Comparison of ENCODE assay signal across 17 cellular contexts in the genomic region with DNA sequence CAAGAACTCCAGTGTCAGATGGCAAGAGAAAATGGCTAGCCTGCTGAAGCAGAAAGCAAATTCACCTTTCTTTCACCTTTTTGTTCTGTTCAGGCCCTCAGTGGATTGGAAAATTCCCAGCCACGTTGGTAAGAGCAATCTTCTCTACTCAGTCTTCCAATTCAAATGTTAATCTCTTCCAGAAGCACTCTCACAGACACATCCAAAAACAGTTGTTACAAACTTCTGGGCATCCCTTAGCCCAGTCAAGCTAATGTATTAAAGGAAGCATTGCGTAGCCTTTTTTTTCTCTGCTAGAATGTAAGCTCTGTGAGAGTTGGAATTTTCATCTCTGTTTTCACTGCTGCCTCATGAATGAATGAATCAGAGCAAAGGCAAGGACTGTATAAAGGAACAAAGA.
DNase-seq lines count a peak whose midpoint lies in the region; ATAC-seq and TF ChIP-seq lines count a peak whose summit lies in the region.
"Had no signal": no experiment of that assay in that cellular context is flagged by ENCODE, and none has a peak within 500 bp of the region (broad histone marks: within the 10 kb centered on the region; RNA-seq: fewer than 3 reads in every experiment).

No MANE protein-coding gene starts in this region.

- H3K4me2 ChIP-seq in GM23338 (no peak overlapping the region), neuronal stem cell (ENCODE audit: insufficient read depth, low read length, poor library complexity, severe bottlenecking) (no peak overlapping the region)
- H3K4me2 ChIP-seq: BLaER1 treated with 17β-estradiol and CSF1 and Interleukin-3, amounts not matched to agents 10 nM and 100 nM had no signal

- no peak overlapping the region for H2AK5ac ChIP-seq in neuronal stem cell (ENCODE audit: low read depth, low read length)

- H3K23ac ChIP-seq in neuronal stem cell (ENCODE audit: low read depth, low read length, poor library complexity) = no peak overlapping the region

- H3K4me1 Mint-ChIP-seq in GM23338 = peaks cover 7% of the 10 kb centered on the region
- H3K4me1 Mint-ChIP-seq in endothelial cell (ENCODE audit: unreplicated experiment) = no peaks in the 10 kb centered on the region
- H3K4me1 Mint-ChIP-seq: B cell had no signal

- WGBS in neuronal stem cell (ENCODE audit: extremely low coverage in 2 of 2, insufficient read length in 2 of 2, insufficient replicate concordance in 1 of 2), 2 donors = no CpG with 5 or more reads among the region's 2 CpGs

- H3K9ac ChIP-seq in NT2/D1 (ENCODE audit: insufficient read length, low read depth) (no peak overlapping the region), neuronal stem cell (ENCODE audit: low read depth, low read length, poor library complexity) (no peak overlapping the region)
- H3K9ac ChIP-seq: BLaER1 treated with 17β-estradiol and CSF1 and Interleukin-3, amounts not matched to agents 10 nM and 100 nM had no signal

- no peak overlapping the region for H3K4me3 Mint-ChIP-seq in GM23338
- no peak overlapping the region for H3K4me3 Mint-ChIP-seq in endothelial cell (ENCODE audit: unreplicated experiment)
- H3K4me3 Mint-ChIP-seq: B cell; CD8-positive, alpha-beta T cell; HFFc6 had no signal

- TF ChIP-seq CTCF in GM23338 (conservative IDR thresholded peaks at IDR 0.05; ENCODE audit: low read depth in 2 of 2) (no peak), endothelial cell (IDR thresholded peaks at IDR 0.05; ENCODE audit: unreplicated experiment) (no peak)

- no peaks in the 10 kb centered on the region for H3K79me2 ChIP-seq in GM23338 (replicated peaks; ENCODE audit: insufficient read depth)

- peaks cover 3% of the 10 kb centered on the region; the same call in 1 of the 3 replicates for H3K36me3 Mint-ChIP-seq in GM23338 (ENCODE audit: low read depth)
- no peaks in the 10 kb centered on the region for H3K36me3 Mint-ChIP-seq in endothelial cell (ENCODE audit: low read depth, unreplicated experiment)
- H3K36me3 Mint-ChIP-seq: CD8-positive, alpha-beta T cell had no signal

- ATAC-seq in GM23338 (peak; percentile 51), GM21825 (IDR thresholded peaks at IDR 0.05; ENCODE audit: unreplicated experiment) (no peak), GM21619 (IDR thresholded peaks at IDR 0.05; ENCODE audit: unreplicated experiment) (no peak)
- ATAC-seq: CD8-positive, alpha-beta T cell; HCT116 had no signal

- no peaks in the 10 kb centered on the region for H3K27me3 ChIP-seq in GM23338 (ENCODE audit: insufficient read depth)
- no peaks in the 10 kb centered on the region for H3K27me3 ChIP-seq in NT2/D1 (ENCODE audit: insufficient read depth, insufficient read length)
- no peaks in the 10 kb centered on the region for H3K27me3 ChIP-seq in neuronal stem cell (ENCODE audit: control insufficient read depth in 3 of 3, insufficient read depth in 3 of 3, low read depth in 1 of 3, low read length in 3 of 3)
- H3K27me3 ChIP-seq: BLaER1 treated with 17β-estradiol and CSF1 and Interleukin-3, amounts not matched to agents 10 nM and 100 nM had no signal

- no peaks in the 10 kb centered on the region; the same call in 1 of the 2 replicates for H3K9me2 ChIP-seq in GM23338 (ENCODE audit: insufficient read depth)

- H3K4ac ChIP-seq in neuronal stem cell (ENCODE audit: low read length) = no peak overlapping the region

- H3K9me3 Mint-ChIP-seq in GM23338 = no peaks in the 10 kb centered on the region
- no peaks in the 10 kb centered on the region for H3K9me3 Mint-ChIP-seq in endothelial cell (ENCODE audit: unreplicated experiment)

- H3K4me1 ChIP-seq in GM23338 (ENCODE audit: insufficient read depth) = no peaks in the 10 kb centered on the region
- H3K4me1 ChIP-seq in NT2/D1 (ENCODE audit: insufficient read depth, insufficient read length) = no peaks in the 10 kb centered on the region
- H3K4me1 ChIP-seq in neuronal stem cell (ENCODE audit: control insufficient read depth in 2 of 2, insufficient read depth in 1 of 2, low read depth in 1 of 2, low read length in 2 of 2) = no peaks in the 10 kb centered on the region

- H2BK15ac ChIP-seq in neuronal stem cell (ENCODE audit: low read length) = no peak overlapping the region

- no peaks in the 10 kb centered on the region for H3K79me1 ChIP-seq in neuronal stem cell (ENCODE audit: low read depth, low read length)

- H2BK12ac ChIP-seq in neuronal stem cell (ENCODE audit: low read length) = no peak overlapping the region

- H2BK120ac ChIP-seq in neuronal stem cell (ENCODE audit: low read depth, low read length) = no peak overlapping the region

- no peak overlapping the region for H3K14ac ChIP-seq in neuronal stem cell (ENCODE audit: low read length)

- H3K27ac ChIP-seq in GM23338 (ENCODE audit: low read depth) (peak overlapping the region; percentile 60; the same call in 1 of the 2 replicates), neuronal stem cell (replicated peaks; ENCODE audit: low read length) (no peak overlapping the region)
- H3K27ac ChIP-seq: BLaER1 treated with 17β-estradiol and CSF1 and Interleukin-3, amounts not matched to agents 10 nM and 100 nM had no signal

- H3F3A ChIP-seq in GM23338 (replicated peaks; ENCODE audit: low read depth) = no peaks in the 10 kb centered on the region

- H4K8ac ChIP-seq in neuronal stem cell (ENCODE audit: low read depth, low read length) = no peak overlapping the region

- no peaks in the 10 kb centered on the region for H4K20me1 ChIP-seq in GM23338 (replicated peaks; ENCODE audit: insufficient read depth)
- H4K20me1 ChIP-seq: BLaER1 treated with 17β-estradiol and CSF1 and Interleukin-3, amounts not matched to agents 10 nM and 100 nM had no signal

- H3K18ac ChIP-seq in neuronal stem cell (ENCODE audit: low read length) = no peak overlapping the region

- H3K27ac Mint-ChIP-seq in GM23338 = peak overlapping the region; percentile 5
- no peak overlapping the region for H3K27ac Mint-ChIP-seq in endothelial cell (ENCODE audit: unreplicated experiment)
- H3K27ac Mint-ChIP-seq: B cell; CD8-positive, alpha-beta T cell; HFFc6 had no signal

- H4K91ac ChIP-seq in neuronal stem cell (ENCODE audit: low read depth, low read length, poor library complexity) = no peak overlapping the region

- H2AFZ ChIP-seq in GM23338 (0 out of 2 replicates have a peak overlapping the region, but pooled peaks have one; percentile 1), neuronal stem cell (ENCODE audit: low read length) (peak overlapping the region; percentile 69)

- H3K4me3 ChIP-seq in GM23338 (no peak overlapping the region), NT2/D1 (ENCODE audit: insufficient read length, low read depth) (no peak overlapping the region), neuronal stem cell (ENCODE audit: low read length in 2 of 2) (no peak overlapping the region)
- H3K4me3 ChIP-seq: BLaER1 treated with 17β-estradiol and CSF1 and Interleukin-3, amounts not matched to agents 10 nM and 100 nM had no signal

- no peaks in the 10 kb centered on the region for H3K9me3 ChIP-seq in NT2/D1 (ENCODE audit: insufficient read depth, low read length)
- no peaks in the 10 kb centered on the region for H3K9me3 ChIP-seq in neuronal stem cell (replicated peaks in 1 of 2; ENCODE audit: control insufficient read depth in 2 of 2, insufficient read depth in 1 of 2, low read depth in 1 of 2, low read length in 2 of 2)
- H3K9me3 ChIP-seq: BLaER1 treated with 17β-estradiol and CSF1 and Interleukin-3, amounts not matched to agents 10 nM and 100 nM had no signal

- no peaks in the 10 kb centered on the region for H3K27me3 Mint-ChIP-seq in GM23338 (ENCODE audit: insufficient read depth, low read depth, poor library complexity)
- peaks cover 4% of the 10 kb centered on the region for H3K27me3 Mint-ChIP-seq in endothelial cell (ENCODE audit: unreplicated experiment)
- H3K27me3 Mint-ChIP-seq: B cell had no signal

- no peak overlapping the region for H2BK5ac ChIP-seq in neuronal stem cell (ENCODE audit: low read length)

- DNase-seq in GM23338 (ENCODE audit: low spot score) = peak; percentile 48
- peak; percentile 52 for DNase-seq in NT2/D1 (ENCODE audit: low read depth, low spot score)
- peak; percentile 38 for DNase-seq in iPS DF 19.7 (ENCODE audit: low read depth, low spot score)
- DNase-seq in neuronal stem cell (ENCODE audit: low spot score) = no peak
- DNase-seq in endothelial cell (ENCODE audit: low spot score) = no peak
- DNase-seq: CD8-positive, alpha-beta T cell; DMS 273 treated with DMSO at 0.1 percent for 48 hours; DMS53; DND-41; EL; HFFc6; KG1 had no signal

- H3K36me3 ChIP-seq in GM23338 (ENCODE audit: insufficient read depth) = no peaks in the 10 kb centered on the region
- no peaks in the 10 kb centered on the region for H3K36me3 ChIP-seq in NT2/D1 (ENCODE audit: insufficient read depth, insufficient read length, low read length)
- no peaks in the 10 kb centered on the region for H3K36me3 ChIP-seq in neuronal stem cell (replicated peaks in 1 of 2; ENCODE audit: control insufficient read depth in 2 of 2, insufficient read depth in 2 of 2, low read length in 2 of 2)
- H3K36me3 ChIP-seq: BLaER1 treated with 17β-estradiol and CSF1 and Interleukin-3, amounts not matched to agents 10 nM and 100 nM had no signal

TF ChIP-seq in GM23338, 12 proteins besides CTCF, POLR2A, EP300 and RAD21 (continues in another document):
- TF ChIP-seq JUNB (IDR thresholded peaks at IDR 0.05; ENCODE audit: unreplicated experiment) (no peak), STAT1 (IDR thresholded peaks at IDR 0.05; ENCODE audit: unreplicated experiment) (no peak), ZNF331 (CRISPR knock-in tag; IDR thresholded peaks at IDR 0.05; ENCODE audit: low read depth) (no peak), CREB1 (CRISPR knock-in tag; IDR thresholded peaks at IDR 0.05; ENCODE audit: low read depth) (no peak), EZH2phosphoT487 (IDR thresholded peaks at IDR 0.05; ENCODE audit: unreplicated experiment) (no peak)

Comparison
In these comparisons a context has a peak if more than half of its experiments do, and no peak if none do; other contexts are left out.
1. DNase-seq: peak in GM23338 (single experiment), NT2/D1 (single experiment) and iPS DF 19.7 (single experiment); none in neuronal stem cell (single experiment) and endothelial cell (single experiment).